In genomic region chr22:24495365-24495675, GRCh38 we compare ENCODE assay signal across 16 cellular contexts. TPM values are rescaled to one million over a fixed set of nuclear protein-coding genes. Genes with fewer than 3 reads are reported as not detected.
DNase-seq lines count a peak whose midpoint lies in the region; ATAC-seq and TF ChIP-seq lines count a peak whose summit lies in the region.
"Had no signal": no experiment of that assay in that cellular context is flagged by ENCODE, and none has a peak within 500 bp of the region (broad histone marks: within the 10 kb centered on the region; RNA-seq: fewer than 3 reads in every experiment).

No MANE protein-coding gene starts in this region.

- H3K27ac ChIP-seq in H9 (ENCODE audit: insufficient read length, low read depth, low read length) (no peak overlapping the region), endodermal cell (ENCODE audit: low read depth, low read length) (no peak overlapping the region), liver (ENCODE audit: low read depth in 1 of 2, low read length in 2 of 2) (peak overlapping the region; percentile 81 to 88), testis (no peak overlapping the region)
- H3K27ac ChIP-seq: HL-60 had no signal

- H4K8ac ChIP-seq in H9 (replicated peaks; ENCODE audit: insufficient read length, low read depth, low read length), result no peak overlapping the region

- POLR2A ChIA-PET in activated CD4-positive, alpha-beta memory T cell treated with anti-CD3 and anti-CD28 coated beads, Interleukin-2, amount 10 ng/mL, durations not matched to agents 7 days and 5 days (lab: Charles Lee), result no interaction called here

- no peak overlapping the region for H3K23ac ChIP-seq in H9 (ENCODE audit: insufficient read length, low read depth, low read length)

- H3K56ac ChIP-seq in H9 (ENCODE audit: insufficient read length, low read depth, low read length), result no peak overlapping the region

- H3K4me1 ChIP-seq in H9 (ENCODE audit: insufficient read depth, low read length), result no peaks in the 10 kb centered on the region
- no peaks in the 10 kb centered on the region for H3K4me1 ChIP-seq in endodermal cell (ENCODE audit: control insufficient read depth, insufficient read depth, low read length)
- peaks cover 0 to 55% (median 42%) of the 10 kb centered on the region in 4 donors for H3K4me1 ChIP-seq in liver (ENCODE audit: control insufficient read depth in 4 of 4, insufficient read depth in 4 of 4, low read length in 3 of 4)
- peaks cover 4% of the 10 kb centered on the region for H3K4me1 ChIP-seq in testis

- H3K9me3 Mint-ChIP-seq in H9, result peaks cover 0 to 6% of the 10 kb centered on the region in 2 experiments; a peak in 2 of 5 replicates
- peaks cover 7% of the 10 kb centered on the region for H3K9me3 Mint-ChIP-seq in endodermal cell
- H3K9me3 Mint-ChIP-seq in activated CD4-positive, alpha-beta memory T cell treated with anti-CD3 and anti-CD28 coated beads, Interleukin-2, amount 10 ng/mL, durations not matched to agents 7 days and 5 days, result no peaks in the 10 kb centered on the region
- peaks cover 4% of the 10 kb centered on the region for H3K9me3 Mint-ChIP-seq in progenitor cell of endocrine pancreas (ENCODE audit: low read depth)
- H3K9me3 Mint-ChIP-seq: CD4-positive, alpha-beta T cell; HFFc6 had no signal

- no peak for TF ChIP-seq RAD21 in liver (IDR thresholded peaks at IDR 0.05)

- no peaks in the 10 kb centered on the region for H3K79me2 ChIP-seq in H9 (ENCODE audit: insufficient read depth, low read length)

- H3K4me1 Mint-ChIP-seq in H9, result peaks cover 4 to 8% of the 10 kb centered on the region in 2 experiments
- peaks cover 18% of the 10 kb centered on the region for H3K4me1 Mint-ChIP-seq in endodermal cell
- H3K4me1 Mint-ChIP-seq in activated CD4-positive, alpha-beta memory T cell treated with anti-CD3 and anti-CD28 coated beads, Interleukin-2, amount 10 ng/mL, durations not matched to agents 7 days and 5 days, result peaks cover 7% of the 10 kb centered on the region
- H3K4me1 Mint-ChIP-seq in progenitor cell of endocrine pancreas (ENCODE audit: low read depth), result peaks cover 26% of the 10 kb centered on the region
- H3K4me1 Mint-ChIP-seq: B cell had no signal

- H2BK12ac ChIP-seq in H9 (ENCODE audit: insufficient read length, low read depth, low read length), result no peak overlapping the region

- H4K91ac ChIP-seq in H9 (ENCODE audit: insufficient read length, low read depth, low read length), result no peak overlapping the region

- H4K20me1 ChIP-seq in H9 (ENCODE audit: control insufficient read depth, insufficient read depth, insufficient read length), result no peaks in the 10 kb centered on the region

- H3K36me3 Mint-ChIP-seq in H9 (ENCODE audit: insufficient read depth in 1 of 3, low read depth in 3 of 3), result 0 out of 7 replicates have a peak, but pooled peaks cover 0 to 4% (median 0%) of the 10 kb centered on the region in 3 experiments
- H3K36me3 Mint-ChIP-seq in endodermal cell (ENCODE audit: low read depth), result no peaks in the 10 kb centered on the region
- no peaks in the 10 kb centered on the region for H3K36me3 Mint-ChIP-seq in activated CD4-positive, alpha-beta memory T cell treated with anti-CD3 and anti-CD28 coated beads, Interleukin-2, amount 10 ng/mL, durations not matched to agents 7 days and 5 days (ENCODE audit: low read depth)
- peaks cover 3% of the 10 kb centered on the region for H3K36me3 Mint-ChIP-seq in progenitor cell of endocrine pancreas (ENCODE audit: insufficient read depth)

- H3K23me2 ChIP-seq in H9 (ENCODE audit: insufficient read length, low read depth, low read length, poor library complexity, severe bottlenecking), result peaks cover 7% of the 10 kb centered on the region

- no peak overlapping the region for H3T11ph ChIP-seq in H9 (ENCODE audit: low read length)

- peaks cover 76% of the 10 kb centered on the region for H3K27me3 Mint-ChIP-seq in H9 (ENCODE audit: low read depth)
- peaks cover 93% of the 10 kb centered on the region for H3K27me3 Mint-ChIP-seq in endodermal cell (ENCODE audit: insufficient read depth)
- H3K27me3 Mint-ChIP-seq in activated CD4-positive, alpha-beta memory T cell treated with anti-CD3 and anti-CD28 coated beads, Interleukin-2, amount 10 ng/mL, durations not matched to agents 7 days and 5 days, result peaks cover 36% of the 10 kb centered on the region
- H3K27me3 Mint-ChIP-seq in progenitor cell of endocrine pancreas, result peaks cover 60% of the 10 kb centered on the region

- H3K27me3 ChIP-seq in H9 (ENCODE audit: insufficient read depth, low read length), result peaks cover 27% of the 10 kb centered on the region; the same call in 1 of the 2 replicates
- H3K27me3 ChIP-seq in endodermal cell (ENCODE audit: control insufficient read depth, insufficient read depth, low read length, poor library complexity, severe bottlenecking), result peaks cover 80% of the 10 kb centered on the region
- H3K27me3 ChIP-seq in liver (ENCODE audit: control insufficient read depth in 4 of 4, insufficient read depth in 4 of 4, low read length in 3 of 4), result no peaks in the 10 kb centered on the region
- no peaks in the 10 kb centered on the region for H3K27me3 ChIP-seq in testis

- no peaks in the 10 kb centered on the region for H3K79me1 ChIP-seq in H9 (ENCODE audit: insufficient read depth, low read depth, low read length, poor library complexity, severe bottlenecking)

- no peak overlapping the region for H3K14ac ChIP-seq in H9 (ENCODE audit: insufficient read depth, low read length)

- H3K18ac ChIP-seq in H9 (ENCODE audit: insufficient read length, low read depth, low read length), result no peak overlapping the region

- H2AK5ac ChIP-seq in H9 (ENCODE audit: insufficient read length, low read length), result no peak overlapping the region

- H3K36me3 ChIP-seq in endodermal cell (ENCODE audit: control insufficient read depth, insufficient read depth, low read length) (no peaks in the 10 kb centered on the region), liver (ENCODE audit: control insufficient read depth in 4 of 4, insufficient read depth in 3 of 4, low read depth in 1 of 4, low read length in 3 of 4) (no peaks in the 10 kb centered on the region), testis (ENCODE audit: low read depth, missing control alignments) (no peaks in the 10 kb centered on the region)

- H3K27ac Mint-ChIP-seq in H9 (no peak overlapping the region), endodermal cell (no peak overlapping the region), progenitor cell of endocrine pancreas (no peak overlapping the region)
- H3K27ac Mint-ChIP-seq in activated CD4-positive, alpha-beta memory T cell treated with anti-CD3 and anti-CD28 coated beads, Interleukin-2, amount 10 ng/mL, durations not matched to agents 7 days and 5 days, result no peak overlapping the region
- H3K27ac Mint-ChIP-seq: B cell; CD4-positive, alpha-beta T cell; HFFc6 had no signal

- no peak for DNase-seq in H9
- no peak for DNase-seq in endodermal cell
- DNase-seq in testis, result no peak
- no peak for DNase-seq in activated CD4-positive, alpha-beta memory T cell treated with anti-CD3 and anti-CD28 coated beads, Interleukin-2, amount 10 ng/mL, durations not matched to agents 7 days and 5 days
- no peak for DNase-seq in progenitor cell of endocrine pancreas (ENCODE audit: low spot score, unreplicated experiment)
- DNase-seq: C1 segment of cervical spinal cord; CD4-positive, alpha-beta T cell; DMS79; GOT3; HCEC 1CT; HFFc6 had no signal

- TF ChIP-seq CTCF in H9 (conservative IDR thresholded peaks at IDR 0.05), result no peak
- TF ChIP-seq CTCF in endodermal cell (conservative IDR thresholded peaks at IDR 0.05), result no peak
- TF ChIP-seq CTCF in liver (IDR thresholded peaks at IDR 0.05; ENCODE audit: low read depth, low read length, missing input control), result no peak
- TF ChIP-seq CTCF in testis (IDR thresholded peaks at IDR 0.05), result no peak
- TF ChIP-seq CTCF in progenitor cell of endocrine pancreas (IDR thresholded peaks at IDR 0.05; ENCODE audit: unreplicated experiment), result no peak

- H3K9me3 ChIP-seq in H9 (ENCODE audit: control insufficient read depth, low read depth, low read length) (no peaks in the 10 kb centered on the region), endodermal cell (ENCODE audit: control insufficient read depth, low read length) (no peaks in the 10 kb centered on the region), liver (ENCODE audit: control insufficient read depth in 4 of 4, low read length in 3 of 4) (no peaks in the 10 kb centered on the region), testis (no peaks in the 10 kb centered on the region)

- H3K9ac ChIP-seq in H9 (ENCODE audit: extremely low read depth, insufficient read length, low read length) (no peak overlapping the region), endodermal cell (ENCODE audit: extremely low read depth, low read length, poor library complexity, severe bottlenecking) (no peak overlapping the region), liver (ENCODE audit: low read depth in 1 of 2, low read length in 2 of 2) (peak overlapping the region; percentile 66 to 99)

- no peak overlapping the region for H2BK15ac ChIP-seq in H9 (ENCODE audit: low read depth, low read length)

- H2AFZ ChIP-seq in H9 (ENCODE audit: low read length), result no peak overlapping the region

- H2BK120ac ChIP-seq in H9 (ENCODE audit: low read depth, low read length, poor library complexity, severe bottlenecking), result no peak overlapping the region

- H2BK5ac ChIP-seq in H9 (ENCODE audit: insufficient read length, low read length), result no peak overlapping the region

- H3K4me3 ChIP-seq in endodermal cell (ENCODE audit: low read length) (no peak overlapping the region), liver (ENCODE audit: low read depth in 1 of 3, low read length in 3 of 3) (peak overlapping the region; percentile 51 to 79 (median 60)), testis (peak overlapping the region; percentile 46 to 66)
- H3K4me3 ChIP-seq: GM12878 had no signal

- intact Hi-C loops in testis (cut with DNase I; ENCODE audit: low total_unique reads), result no loop called here

- H4K5ac ChIP-seq in H9 (ENCODE audit: insufficient read length, low read depth, low read length), result no peak overlapping the region

- H3K4ac ChIP-seq in H9 (ENCODE audit: low read depth, low read length), result no peak overlapping the region

- CTCF ChIA-PET in activated CD4-positive, alpha-beta memory T cell treated with anti-CD3 and anti-CD28 coated beads, Interleukin-2, amount 10 ng/mL, durations not matched to agents 7 days and 5 days (lab: Charles Lee), result no interaction called here

- no peak overlapping the region for H3K4me2 ChIP-seq in H9 (ENCODE audit: insufficient read depth, insufficient read length, low read length)

- no peak for ATAC-seq in GM21786 (IDR thresholded peaks at IDR 0.05; ENCODE audit: unreplicated experiment)
- ATAC-seq: GM12878 had no signal

- TF ChIP-seq POLR2A in testis (IDR thresholded peaks at IDR 0.05), result no peak

- H3K4me3 Mint-ChIP-seq in H9 (peak overlapping the region; percentile 17 to 51; a peak in 1 of 5 replicates), endodermal cell (peak overlapping the region; percentile 44), progenitor cell of endocrine pancreas (ENCODE audit: low read depth) (no peak overlapping the region)
- H3K4me3 Mint-ChIP-seq in activated CD4-positive, alpha-beta memory T cell treated with anti-CD3 and anti-CD28 coated beads, Interleukin-2, amount 10 ng/mL, durations not matched to agents 7 days and 5 days, result no peak overlapping the region
- H3K4me3 Mint-ChIP-seq: B cell; CD4-positive, alpha-beta T cell; HFFc6 had no signal

- WGBS in H9 (ENCODE audit: extremely low coverage, insufficient read length, low lambda C conversion rate), result no CpG with 5 or more reads among the region's 17 CpGs
- 93 to 97% methylated on average over 12 to 17 of the region's 17 CpGs for WGBS in endodermal cell (ENCODE audit: insufficient coverage in 1 of 2, insufficient read length in 1 of 2), 2 experiments
- 32% methylated on average over 17 of the region's 17 CpGs for WGBS in liver
- WGBS in testis, 2 donors, result 63 to 87% methylated on average over 17 of the region's 17 CpGs

- H2BK20ac ChIP-seq in H9 (ENCODE audit: low read depth, low read length, poor library complexity, severe bottlenecking), result no peak overlapping the region

RNA-seq across cellular contexts. Expression of gene UPB1, which starts 0.2 kb away (rescaled TPM):
- total RNA-seq in H9 (2021), result 0.07 TPM in 1 of 2 replicates, not detected in the other
- total RNA-seq in endodermal cell, result under 1 TPM in 1 of 2 donors, not detected in 1; 0.40 TPM
- polyA plus RNA-seq in endodermal cell (2013, experiment 1 of 2), result 0.14 TPM
- polyA plus RNA-seq in endodermal cell (2013, experiment 2 of 2), result 0.33 TPM
- 10 to 100 TPM in 1 of 2 donors, 1 to 10 TPM in 1; 7.1 to 67.6 TPM for total RNA-seq in liver
- polyA plus RNA-seq in liver, result 100 to 1,000 TPM in 1 of 2 donors, 10 to 100 TPM in 1; 50.0 to 115 TPM
- total RNA-seq in testis, result 10 to 100 TPM; 11.5 to 12.1 TPM
- 6.7 TPM for polyA plus RNA-seq in testis (ENCODE audit: insufficient read depth, low read depth, low replicate concordance)
- total RNA-seq in activated CD4-positive, alpha-beta memory T cell treated with anti-CD3 and anti-CD28 coated beads, Interleukin-2, amount 10 ng/mL, durations not matched to agents 7 days and 5 days, result under 1 TPM; 0.30 to 0.33 TPM
- 0.50 and 0.75 TPM in 2 replicates for total RNA-seq in progenitor cell of endocrine pancreas

RNA-seq across cellular contexts. Expression of gene GUCD1, which starts 59.6 kb away (rescaled TPM):
- 87.4 and 99.8 TPM in 2 replicates for total RNA-seq in H9 (2021)
- total RNA-seq in endodermal cell, result 10 to 100 TPM; 64.7 to 73.6 TPM
- 38.1 TPM for polyA plus RNA-seq in endodermal cell (2013, experiment 1 of 2)
- 44.2 TPM for polyA plus RNA-seq in endodermal cell (2013, experiment 2 of 2)
- 100 to 1,000 TPM; 176 to 202 TPM for total RNA-seq in liver
- polyA plus RNA-seq in liver, result 100 to 1,000 TPM; 118 to 182 TPM
- 100 to 1,000 TPM in 1 of 2 donors, 10 to 100 TPM in 1; 91.7 to 123 TPM for total RNA-seq in testis
- polyA plus RNA-seq in testis (ENCODE audit: insufficient read depth, low read depth, low replicate concordance), result 93.6 TPM
- 100 to 1,000 TPM; 115 to 118 TPM for total RNA-seq in activated CD4-positive, alpha-beta memory T cell treated with anti-CD3 and anti-CD28 coated beads, Interleukin-2, amount 10 ng/mL, durations not matched to agents 7 days and 5 days
- 62.0 and 67.5 TPM in 2 replicates for total RNA-seq in progenitor cell of endocrine pancreas

Comparison
In these comparisons a context has a peak if more than half of its experiments do, and no peak if none do; other contexts are left out.
1. H3K27ac ChIP-seq: peak in liver (2 of 2); none in H9 (single experiment), endodermal cell (single experiment) and testis (0 of 2).
2. H3K9ac ChIP-seq: peak in liver (2 of 2); none in H9 (single experiment) and endodermal cell (single experiment).
3. H3K4me3 Mint-ChIP-seq: peak in H9 (2 of 2) and endodermal cell (single experiment); none in activated CD4-positive, alpha-beta memory T cell treated with anti-CD3 and anti-CD28 coated beads, Interleukin-2, amount 10 ng/mL, durations not matched to agents 7 days and 5 days (single experiment) and progenitor cell of endocrine pancreas (single experiment).